ENCODE assay signal across 9 cellular contexts in the genomic region with DNA sequence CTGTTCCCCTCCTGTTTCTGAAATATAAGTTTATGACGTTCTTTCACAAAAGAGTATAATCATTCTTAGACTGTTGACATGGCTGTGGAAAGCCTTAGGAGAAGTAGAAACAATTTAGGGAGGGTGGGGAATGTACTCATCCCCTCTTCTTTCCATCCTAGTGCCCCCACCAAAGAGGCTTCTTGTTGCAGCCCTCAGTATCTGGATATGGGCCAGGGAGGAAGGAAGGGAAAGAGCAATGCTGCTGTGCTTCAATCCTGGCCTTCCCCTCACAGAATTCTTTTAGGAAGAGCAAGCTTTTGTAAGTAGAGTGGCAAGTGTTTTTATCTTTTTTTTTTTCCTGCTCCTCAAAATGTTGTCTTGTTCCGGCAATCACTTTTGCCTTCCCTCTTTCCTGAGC. TPM values are rescaled to one million over a fixed set of nuclear protein-coding genes. Genes with fewer than 3 reads are reported as not detected.
DNase-seq lines count a peak whose midpoint lies in the region; ATAC-seq and TF ChIP-seq lines count a peak whose summit lies in the region.
"Had no signal": no experiment of that assay in that cellular context is flagged by ENCODE, and none has a peak within 500 bp of the region (broad histone marks: within the 10 kb centered on the region; RNA-seq: fewer than 3 reads in every experiment).

No MANE protein-coding gene starts in this region.

- peaks cover 10% of the 10 kb centered on the region for H4K20me1 ChIP-seq in GM23338 (replicated peaks; ENCODE audit: insufficient read depth)
- H4K20me1 ChIP-seq in fibroblast of lung (ENCODE audit: control insufficient read depth, extremely low read depth, insufficient read depth, low read length): no peaks in the 10 kb centered on the region

- TF ChIP-seq CTCF in GM23338 (conservative IDR thresholded peaks at IDR 0.05; ENCODE audit: low read depth in 2 of 2) (no peak), fibroblast of lung (conservative IDR thresholded peaks at IDR 0.05 in 1 of 2, IDR thresholded peaks at IDR 0.05 in 1 of 2; ENCODE audit: low read depth in 1 of 2, low read length in 2 of 2) (no peak), sigmoid colon (IDR thresholded peaks at IDR 0.05) (no peak)

- no peak overlapping the region for H3K27ac Mint-ChIP-seq in GM23338

- H3K4me3 ChIP-seq in GM23338 (peak overlapping the region; percentile 83), SK-N-MC (peak overlapping the region; percentile 77), fibroblast of lung (replicated peaks in 1 of 4; ENCODE audit: control extremely low read depth in 1 of 4, insufficient read depth in 1 of 4, low read depth in 3 of 4, low read length in 4 of 4) (peak overlapping the region; percentile 55 to 66 (median 61)), sigmoid colon (peak overlapping the region; percentile 79 to 96 (median 90))

- H3K79me2 ChIP-seq in GM23338 (replicated peaks; ENCODE audit: insufficient read depth) (peaks cover 21% of the 10 kb centered on the region), fibroblast of lung (ENCODE audit: control insufficient read depth, insufficient read depth, low read length) (peaks cover 4% of the 10 kb centered on the region)

- peaks cover 37% of the 10 kb centered on the region for H3K27me3 Mint-ChIP-seq in GM23338 (ENCODE audit: insufficient read depth, low read depth, poor library complexity)

- no peaks in the 10 kb centered on the region; the same call in 2 of the 3 replicates for H3K9me3 Mint-ChIP-seq in GM23338

- H3K27ac ChIP-seq in GM23338 (ENCODE audit: low read depth): no peak overlapping the region
- no peak overlapping the region for H3K27ac ChIP-seq in SK-N-MC
- H3K27ac ChIP-seq in fibroblast of lung (ENCODE audit: insufficient read depth, low read length): no peak overlapping the region
- peak overlapping the region; percentile 90 to 99 (median 99) for H3K27ac ChIP-seq in sigmoid colon

- H3K4me2 ChIP-seq in GM23338: peak overlapping the region; percentile 89
- peak overlapping the region; percentile 87 for H3K4me2 ChIP-seq in fibroblast of lung (ENCODE audit: extremely low read depth, insufficient read depth, low read length)

- peak overlapping the region; percentile 79 for H3K4me3 Mint-ChIP-seq in GM23338

- no peak overlapping the region for H2AFZ ChIP-seq in GM23338
- H2AFZ ChIP-seq in fibroblast of lung (ENCODE audit: low read length): no peak overlapping the region

- H3K9ac ChIP-seq in SK-N-MC (ENCODE audit: insufficient read length): peak overlapping the region; percentile 51
- H3K9ac ChIP-seq in fibroblast of lung (ENCODE audit: insufficient read depth, low read length): no peak overlapping the region

- H3K27me3 ChIP-seq in GM23338 (ENCODE audit: insufficient read depth) (peaks cover 34% of the 10 kb centered on the region), fibroblast of lung (ENCODE audit: control insufficient read depth, insufficient read depth, low read length) (no peaks in the 10 kb centered on the region), sigmoid colon (no peaks in the 10 kb centered on the region)

- no peaks in the 10 kb centered on the region for H3K9me2 ChIP-seq in GM23338 (ENCODE audit: insufficient read depth)

- no peak for ATAC-seq in GM23338
- no peak for ATAC-seq in GM18867 (IDR thresholded peaks at IDR 0.05; ENCODE audit: unreplicated experiment)

- peaks cover 16% of the 10 kb centered on the region; the same call in 1 of the 2 replicates for H3F3A ChIP-seq in GM23338 (replicated peaks; ENCODE audit: low read depth)

- peaks cover 65% of the 10 kb centered on the region for H3K4me1 ChIP-seq in GM23338 (ENCODE audit: insufficient read depth)
- peaks cover 12% of the 10 kb centered on the region for H3K4me1 ChIP-seq in fibroblast of lung (ENCODE audit: control insufficient read depth, extremely low read depth, insufficient read depth, low read length)
- peaks cover 0 to 84% (median 73%) of the 10 kb centered on the region in 4 donors for H3K4me1 ChIP-seq in sigmoid colon

- intact Hi-C loops in sigmoid colon (cut with DNase I): no loop called here

- H3K4me1 Mint-ChIP-seq in GM23338: peaks cover 70% of the 10 kb centered on the region

- TF ChIP-seq POLR2A in sigmoid colon (IDR thresholded peaks at IDR 0.05): no peak

- TF ChIP-seq EP300 in sigmoid colon (IDR thresholded peaks at IDR 0.05): no peak

- H3K36me3 ChIP-seq in GM23338 (ENCODE audit: insufficient read depth) (no peaks in the 10 kb centered on the region), SK-N-MC (ENCODE audit: insufficient read depth, low read length) (peaks cover 8% of the 10 kb centered on the region), fibroblast of lung (ENCODE audit: control insufficient read depth, insufficient read depth, low read length) (no peaks in the 10 kb centered on the region), sigmoid colon (no peaks in the 10 kb centered on the region)

- 61 to 64% methylated on average over 2 of the region's 2 CpGs for WGBS in sigmoid colon, 2 donors

- peaks cover 20% of the 10 kb centered on the region for H3K36me3 Mint-ChIP-seq in GM23338 (ENCODE audit: low read depth)

- H3K9me3 ChIP-seq in SK-N-MC (ENCODE audit: low read depth, low read length): no peaks in the 10 kb centered on the region
- H3K9me3 ChIP-seq in fibroblast of lung (ENCODE audit: control insufficient read depth, insufficient read depth, low read depth, low read length): no peaks in the 10 kb centered on the region
- no peaks in the 10 kb centered on the region for H3K9me3 ChIP-seq in sigmoid colon

- DNase-seq in GM23338 (ENCODE audit: low spot score) (no peak), SK-N-MC (ENCODE audit: low read depth, low spot score) (no peak), fibroblast of lung (ENCODE audit: low read depth in 2 of 2) (no peak), sigmoid colon (no peak), inferior parietal cortex (ENCODE audit: extremely low spot score) (no peak)
- no peak for DNase-seq in NK-92 treated with Interleukin-12 subunit alpha and Interleukin-12 subunit beta, amount 100 ng/mL, for 24 hours (lab: John Stamatoyannopoulos, UW)
- DNase-seq in activated effector memory CD4-positive, alpha-beta T cell treated with Interleukin-2 at 50 U/mL for 16 hours: no peak

RNA-seq across cellular contexts. Expression of gene INAFM2, which starts 1.7 kb away (rescaled TPM):
- 32.7 and 33.0 TPM in 2 replicates for total RNA-seq in GM23338 (2014; rRNA removed; shearing (Covaris generic))
- polyA plus RNA-seq in GM23338 (2016; fragmentation: Nextera tagmentation; extraction: Ambion mirVana) (18.1 and 20.0 TPM in 2 replicates), fibroblast of lung (8.2 and 11.0 TPM in 2 replicates), sigmoid colon (10 to 100 TPM in 1 of 3 donors, 1 to 10 TPM in 2; 6.6 to 13.4 (median 9.0) TPM)
- total RNA-seq in fibroblast of lung (8.9 and 9.2 TPM in 2 replicates), sigmoid colon (10 to 100 TPM; 41.0 to 63.1 (median 51.8) TPM)
- polyA plus RNA-seq in fibroblast of lung (2012): 12.0 and 13.1 TPM in 2 replicates
- 1.0 and 4.3 TPM in 2 replicates for polyA minus RNA-seq in fibroblast of lung (ENCODE audit: low replicate concordance)

RNA-seq across cellular contexts. Expression of gene CCDC9B, which starts 15.6 kb away (rescaled TPM):
- total RNA-seq in GM23338 (2014; rRNA removed; shearing (Covaris generic)): 0.97 and 1.2 TPM in 2 replicates
- polyA plus RNA-seq in GM23338 (2016; fragmentation: Nextera tagmentation; extraction: Ambion mirVana): 0.18 and 0.23 TPM in 2 replicates
- total RNA-seq in fibroblast of lung: 14.4 and 38.0 TPM in 2 replicates
- 1.7 and 2.0 TPM in 2 replicates for polyA plus RNA-seq in fibroblast of lung
- 17.5 and 33.4 TPM in 2 replicates for polyA plus RNA-seq in fibroblast of lung (2012)
- polyA minus RNA-seq in fibroblast of lung (ENCODE audit: low replicate concordance): 17.4 and 25.3 TPM in 2 replicates
- 10 to 100 TPM; 43.9 to 97.2 (median 65.3) TPM for total RNA-seq in sigmoid colon
- polyA plus RNA-seq in sigmoid colon: 10 to 100 TPM in 1 of 3 donors, 1 to 10 TPM in 2; 5.1 to 33.4 (median 7.8) TPM

RNA-seq across cellular contexts. Expression of gene PLCB2, which starts 17.5 kb away (rescaled TPM):
- 8.5 and 13.8 TPM in 2 replicates for total RNA-seq in GM23338 (2014; rRNA removed; shearing (Covaris generic))
- polyA plus RNA-seq in GM23338 (2016; fragmentation: Nextera tagmentation; extraction: Ambion mirVana) (7.5 and 9.5 TPM in 2 replicates), fibroblast of lung (0.33 and 0.40 TPM in 2 replicates), sigmoid colon (10 to 100 TPM in 1 of 3 donors, 1 to 10 TPM in 2; 2.4 to 27.5 (median 2.8) TPM)
- total RNA-seq in fibroblast of lung (under 0.01 TPM in 2 replicates), sigmoid colon (10 to 100 TPM in 2 of 4 donors, 1 to 10 TPM in 2; 5.4 to 12.5 (median 9.4) TPM)
- 0.35 and 0.68 TPM in 2 replicates for polyA plus RNA-seq in fibroblast of lung (2012)
- polyA minus RNA-seq in fibroblast of lung (ENCODE audit: low replicate concordance): not detected in 2 replicates

RNA-seq across cellular contexts. Expression of gene PHGR1, which starts 25.6 kb away (rescaled TPM):
- not detected in 2 replicates for total RNA-seq in GM23338 (2014; rRNA removed; shearing (Covaris generic))
- polyA plus RNA-seq in GM23338 (2016; fragmentation: Nextera tagmentation; extraction: Ambion mirVana) (not detected in 2 replicates), fibroblast of lung (not detected in 2 replicates), sigmoid colon (over 10,000 TPM; 12,817 to 35,077 (median 19,474) TPM)
- total RNA-seq in fibroblast of lung (not detected in 2 replicates), sigmoid colon (1 to 10 TPM in 1 of 4 donors, not detected in 3; 8.2 TPM)
- polyA plus RNA-seq in fibroblast of lung (2012): not detected in 2 replicates
- polyA minus RNA-seq in fibroblast of lung (ENCODE audit: low replicate concordance): not detected in 2 replicates
- total RNA-seq: glomerular endothelial cell had no signal

RNA-seq across cellular contexts. Expression of gene DISP2, which starts 32.8 kb away (rescaled TPM):
- total RNA-seq in GM23338 (2014; rRNA removed; shearing (Covaris generic)): 1.0 and 1.3 TPM in 2 replicates
- polyA plus RNA-seq in GM23338 (2016; fragmentation: Nextera tagmentation; extraction: Ambion mirVana) (2.2 and 2.5 TPM in 2 replicates), fibroblast of lung (0.11 and 0.43 TPM in 2 replicates), sigmoid colon (1 to 10 TPM; 1.8 to 3.0 (median 2.8) TPM)
- total RNA-seq in fibroblast of lung (under 0.01 and 0.26 TPM in 2 replicates), sigmoid colon (1 to 10 TPM in 1 of 4 donors, under 1 TPM in 3; 0.16 to 1.1 (median 0.38) TPM)
- 0.62 and 1.1 TPM in 2 replicates for polyA plus RNA-seq in fibroblast of lung (2012)
- polyA minus RNA-seq in fibroblast of lung (ENCODE audit: low replicate concordance): 0.12 and 0.26 TPM in 2 replicates

Comparison
In these comparisons a context has a peak if more than half of its experiments do, and no peak if none do; other contexts are left out.
1. H3K27ac ChIP-seq: peak in sigmoid colon (4 of 4); none in GM23338 (single experiment), SK-N-MC (single experiment) and fibroblast of lung (single experiment).
2. Peak in every context shown above with its lines, with median percentiles within 50 percentile points of each other: H3K4me3 ChIP-seq.